In genomic region chr3:1017879-1018278, GRCh38 we compare ENCODE assay signal across 33 cellular contexts.
A peak's percentile ranks its signal among the peaks of the same experiment; 100 is the strongest.
DNase-seq lines count a peak whose midpoint lies in the region; ATAC-seq and TF ChIP-seq lines count a peak whose summit lies in the region.
"Had no signal": no experiment of that assay in that cellular context is flagged by ENCODE, and none has a peak within 500 bp of the region (broad histone marks: within the 10 kb centered on the region; RNA-seq: fewer than 3 reads in every experiment).

No MANE protein-coding gene starts in this region.

- TF ChIP-seq POLR2A in heart left ventricle (IDR thresholded peaks at IDR 0.05) (no peak), esophagus muscularis mucosa (IDR thresholded peaks at IDR 0.05; ENCODE audit: low read depth) (no peak)

- H3K4me3 ChIP-seq in heart left ventricle, result no peak overlapping the region
- no peak overlapping the region for H3K4me3 ChIP-seq in esophagus muscularis mucosa
- H3K4me3 ChIP-seq: A549; BLaER1; BLaER1 treated with 17β-estradiol and CSF1 and Interleukin-3, amounts not matched to agents 10 nM and 100 nM had no signal

- intact Hi-C loops in Right ventricle myocardium inferior (cut with DNase I), result no loop called here
- intact Hi-C loops in heart left ventricle (cut with DNase I), result no loop called here
- intact Hi-C loops in sciatic nerve (cut with DNase I), result no loop called here
- intact Hi-C loops in esophagus muscularis mucosa (cut with DNase I), result no loop called here

- H3K36me3 ChIP-seq in heart left ventricle, result no peaks in the 10 kb centered on the region
- H3K36me3 ChIP-seq in esophagus muscularis mucosa, result no peaks in the 10 kb centered on the region
- H3K36me3 ChIP-seq: BE2C; BLaER1; BLaER1 treated with 17β-estradiol and CSF1 and Interleukin-3, amounts not matched to agents 10 nM and 100 nM had no signal

- TF ChIP-seq CTCF in heart left ventricle (IDR thresholded peaks at IDR 0.05) (no peak), esophagus muscularis mucosa (IDR thresholded peaks at IDR 0.05) (no peak)

- no peak for TF ChIP-seq EP300 in esophagus muscularis mucosa (IDR thresholded peaks at IDR 0.05)

- DNase-seq in Right ventricle myocardium inferior (ENCODE audit: missing footprints) (no peak), heart left ventricle (no peak), COLO829 (ENCODE audit: low spot score) (peak; percentile 1), foreskin melanocyte (peak; percentile 15), sciatic nerve (ENCODE audit: low spot score) (no peak), esophagus muscularis mucosa (ENCODE audit: extremely low spot score) (no peak), Ammon's horn (ENCODE audit: low spot score) (no peak)
- no peak for DNase-seq in activated CD8-positive, alpha-beta memory T cell treated with anti-CD3 and anti-CD28 coated beads, Interleukin-2, amount 50 U/mL, for 48 hours
- DNase-seq: 8988T; ACHN; AML-193; BE2C; C1 segment of cervical spinal cord; Caco-2; Calu3; CD4-positive, alpha-beta memory T cell; CD4-positive, alpha-beta T cell; CD4-positive, CD25-positive, alpha-beta regulatory T cell; CD8-positive, alpha-beta memory T cell; CD8-positive, alpha-beta T cell; COR-L47; DMS 273 treated with DMSO at 0.1 percent for 48 hours; DMS153; DMS53; DMS79; DMS79 treated with DMSO at 0.1 percent for 48 hours; DND-41; EL had no signal

- H3K27me3 ChIP-seq in heart left ventricle, result no peaks in the 10 kb centered on the region
- H3K27me3 ChIP-seq in esophagus muscularis mucosa, result no peaks in the 10 kb centered on the region
- H3K27me3 ChIP-seq: BE2C; BLaER1; BLaER1 treated with 17β-estradiol and CSF1 and Interleukin-3, amounts not matched to agents 10 nM and 100 nM had no signal

- H3K4me1 ChIP-seq in heart left ventricle (no peaks in the 10 kb centered on the region), esophagus muscularis mucosa (no peaks in the 10 kb centered on the region)
- H3K4me1 ChIP-seq: A549; BE2C; BLaER1; BLaER1 treated with 17β-estradiol and CSF1 and Interleukin-3, amounts not matched to agents 10 nM and 100 nM; Caco-2 had no signal

- H3K27ac ChIP-seq in heart left ventricle (no peak overlapping the region), esophagus muscularis mucosa (replicated peaks in 1 of 4) (no peak overlapping the region)
- H3K27ac ChIP-seq: 22Rv1; A549; BLaER1; BLaER1 treated with 17β-estradiol and CSF1 and Interleukin-3, amounts not matched to agents 10 nM and 100 nM; C4-2B had no signal

- ATAC-seq in Right ventricle myocardium inferior, result peak; percentile 52
- ATAC-seq in heart left ventricle, result no peak
- ATAC-seq in sciatic nerve, result peak; percentile 67
- ATAC-seq: A549; CD8-positive, alpha-beta T cell had no signal

- H3K9me3 ChIP-seq in heart left ventricle, result no peaks in the 10 kb centered on the region
- no peaks in the 10 kb centered on the region for H3K9me3 ChIP-seq in esophagus muscularis mucosa
- H3K9me3 ChIP-seq: BE2C; BLaER1; BLaER1 treated with 17β-estradiol and CSF1 and Interleukin-3, amounts not matched to agents 10 nM and 100 nM; Caco-2 had no signal

Comparison
In these comparisons a context has a peak if more than half of its experiments do, and no peak if none do; other contexts are left out.
1. ATAC-seq: peak in Right ventricle myocardium inferior (single experiment) and sciatic nerve (single experiment); none in heart left ventricle (0 of 4).
2. DNase-seq: peak in COLO829 (single experiment) and foreskin melanocyte (single experiment); none in Right ventricle myocardium inferior (single experiment), heart left ventricle (0 of 5), sciatic nerve (single experiment), esophagus muscularis mucosa (single experiment), Ammon's horn (single experiment) and activated CD8-positive, alpha-beta memory T cell treated with anti-CD3 and anti-CD28 coated beads, Interleukin-2, amount 50 U/mL, for 48 hours (single experiment).